In the genomic region with DNA sequence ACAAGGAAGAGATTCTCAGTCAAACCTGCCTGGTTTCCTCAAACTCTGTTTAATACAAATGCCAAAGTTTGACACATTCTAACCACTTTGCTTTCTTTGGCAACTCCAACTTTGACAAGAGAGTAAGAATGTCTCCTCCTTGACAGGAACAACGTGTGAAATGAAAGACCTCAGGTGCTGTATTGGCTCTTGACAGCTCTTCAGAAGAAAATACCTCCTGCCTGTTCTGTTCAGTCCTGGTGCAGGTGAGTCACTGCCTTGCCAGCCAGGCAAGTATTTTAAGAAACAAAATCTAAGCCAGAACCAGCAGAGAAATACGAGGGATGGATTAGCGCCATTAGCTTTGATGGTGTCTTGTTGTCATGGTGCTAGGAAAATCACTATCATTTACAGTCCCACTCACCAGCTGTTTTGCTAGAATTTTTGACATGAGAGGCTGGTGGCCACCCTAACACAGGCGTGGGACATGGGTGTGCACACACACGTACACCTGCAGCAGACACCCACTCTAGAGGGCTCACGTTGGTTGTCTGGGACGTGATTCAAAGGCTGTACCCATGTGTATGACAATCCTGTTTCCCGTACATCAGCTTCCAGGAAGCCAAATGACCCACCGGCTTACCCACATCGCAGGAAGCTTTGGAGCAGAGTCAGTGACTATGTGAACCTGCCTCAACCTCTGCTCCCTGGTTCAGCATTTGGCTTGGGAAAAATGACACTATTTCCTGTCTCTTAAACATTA, we compare ENCODE assay signal across 11 cellular contexts.
A peak's percentile ranks its signal among the peaks of the same experiment; 100 is the strongest.
DNase-seq lines count a peak whose midpoint lies in the region; ATAC-seq and TF ChIP-seq lines count a peak whose summit lies in the region.
"Had no signal": no experiment of that assay in that cellular context is flagged by ENCODE, and none has a peak within 500 bp of the region (broad histone marks: within the 10 kb centered on the region; RNA-seq: fewer than 3 reads in every experiment).

No MANE protein-coding gene starts in this region.

- intact Hi-C loops in MCF 10A (cut with micrococcal nuclease): no loop called here

- CTCF ChIA-PET in activated CD8-positive, alpha-beta memory T cell treated with anti-CD3 and anti-CD28 coated beads, Interleukin-2, amount 10 ng/mL, durations not matched to agents 7 days and 5 days (lab: Charles Lee): interaction anchor here (1.3 to 3.7 kb wide), 6 partner anchors 11 to 37 kb away, joined by 3 to 17 read pairs (median 8); no protein-coding TSS in a partner anchor
- CTCF ChIA-PET in MCF 10A (lab: Yijun Ruan, JAX): interaction anchor here (1.4 to 2.7 kb wide), 10 partner anchors 9 to 38 kb away, joined by 3 to 16 read pairs (median 6); no protein-coding TSS in a partner anchor

- H3K4me1 Mint-ChIP-seq in activated CD8-positive, alpha-beta memory T cell treated with anti-CD3 and anti-CD28 coated beads, Interleukin-2, amount 10 ng/mL, durations not matched to agents 7 days and 5 days: peaks cover 59% of the 10 kb centered on the region
- peaks cover 22% of the 10 kb centered on the region for H3K4me1 Mint-ChIP-seq in MCF 10A (ENCODE audit: insufficient read depth, unreplicated experiment)
- peaks cover 38% of the 10 kb centered on the region for H3K4me1 Mint-ChIP-seq in T-helper 2 cell treated with Interferon-gamma antibody and Interleukin-4, amounts not matched to agents 5 μg/mL and 100 μg/mL, for 36 hours (ENCODE audit: low read depth)

- no peak for ATAC-seq in activated CD8-positive, alpha-beta memory T cell treated with anti-CD3 and anti-CD28 coated beads, Interleukin-2, amount 10 ng/mL, durations not matched to agents 7 days and 5 days

- POLR2A ChIA-PET in MCF 10A (lab: Yijun Ruan, JAX): interaction anchor here (0.6 to 12.8 kb wide), 13 partner anchors 9 to 426 kb away, joined by 3 to 192 read pairs (median 7); partner anchors contain the start of gene TIPARP

- H3K27me3 Mint-ChIP-seq in activated CD8-positive, alpha-beta memory T cell treated with anti-CD3 and anti-CD28 coated beads, Interleukin-2, amount 10 ng/mL, durations not matched to agents 7 days and 5 days: no peaks in the 10 kb centered on the region
- no peaks in the 10 kb centered on the region for H3K27me3 Mint-ChIP-seq in MCF 10A (ENCODE audit: insufficient read depth, unreplicated experiment)
- no peaks in the 10 kb centered on the region for H3K27me3 Mint-ChIP-seq in T-helper 2 cell treated with Interferon-gamma antibody and Interleukin-4, amounts not matched to agents 5 μg/mL and 100 μg/mL, for 36 hours (ENCODE audit: low read depth)
- H3K27me3 Mint-ChIP-seq: activated naive CD8-positive, alpha-beta T cell treated with anti-CD3 and anti-CD28 coated beads, Interleukin-2, amount 10 ng/mL, durations not matched to agents 7 days and 5 days had no signal

- no peak for DNase-seq in activated CD8-positive, alpha-beta memory T cell treated with anti-CD3 and anti-CD28 coated beads, Interleukin-2, amount 10 ng/mL, durations not matched to agents 7 days and 5 days
- no peak for DNase-seq in activated CD8-positive, alpha-beta memory T cell treated with anti-CD3 and anti-CD28 coated beads, Interleukin-2, amount 50 U/mL, for 4 hours
- DNase-seq in MCF 10A (ENCODE audit: unreplicated experiment) (peak; percentile 71), kidney tubule cell (ENCODE audit: low spot score) (peak; percentile 64), superior temporal gyrus (ENCODE audit: extremely low spot score) (peak; percentile 23), DMS79 (lab: John Stamatoyannopoulos, UW) (no peak), NCI-H69 (lab: John Stamatoyannopoulos, UW) (no peak)
- no peak for DNase-seq in T-helper 2 cell treated with Interferon-gamma antibody and Interleukin-4, amounts not matched to agents 5 μg/mL and 100 μg/mL, for 36 hours (ENCODE audit: low spot score)
- DNase-seq: activated naive CD8-positive, alpha-beta T cell treated with anti-CD3 and anti-CD28 coated beads, Interleukin-2, amount 10 ng/mL, durations not matched to agents 7 days and 5 days; NCI-H1048; stimulated activated naive CD4-positive, alpha-beta T cell treated with Interleukin-2 at 50 U/mL for 16 hours had no signal

- no peak overlapping the region for H3K4me3 Mint-ChIP-seq in activated CD8-positive, alpha-beta memory T cell treated with anti-CD3 and anti-CD28 coated beads, Interleukin-2, amount 10 ng/mL, durations not matched to agents 7 days and 5 days
- no peak overlapping the region for H3K4me3 Mint-ChIP-seq in MCF 10A (ENCODE audit: unreplicated experiment)
- H3K4me3 Mint-ChIP-seq in T-helper 2 cell treated with Interferon-gamma antibody and Interleukin-4, amounts not matched to agents 5 μg/mL and 100 μg/mL, for 36 hours: no peak overlapping the region
- H3K4me3 Mint-ChIP-seq: activated naive CD8-positive, alpha-beta T cell treated with anti-CD3 and anti-CD28 coated beads, Interleukin-2, amount 10 ng/mL, durations not matched to agents 7 days and 5 days had no signal

- peak overlapping the region; percentile 52 for H3K27ac Mint-ChIP-seq in activated CD8-positive, alpha-beta memory T cell treated with anti-CD3 and anti-CD28 coated beads, Interleukin-2, amount 10 ng/mL, durations not matched to agents 7 days and 5 days
- peak overlapping the region; percentile 78 for H3K27ac Mint-ChIP-seq in MCF 10A (ENCODE audit: low read depth, unreplicated experiment)
- H3K27ac Mint-ChIP-seq in T-helper 2 cell treated with Interferon-gamma antibody and Interleukin-4, amounts not matched to agents 5 μg/mL and 100 μg/mL, for 36 hours: no peak overlapping the region
- H3K27ac Mint-ChIP-seq: activated naive CD8-positive, alpha-beta T cell treated with anti-CD3 and anti-CD28 coated beads, Interleukin-2, amount 10 ng/mL, durations not matched to agents 7 days and 5 days had no signal

- no TSS peak for BruUV-seq in MCF 10A (replicated peaks; lab: Mats Ljungman, UMichigan)

- no peak for TF ChIP-seq CTCF in MCF 10A (IDR thresholded peaks at IDR 0.05; ENCODE audit: unreplicated experiment)

- H3K9me3 Mint-ChIP-seq in activated CD8-positive, alpha-beta memory T cell treated with anti-CD3 and anti-CD28 coated beads, Interleukin-2, amount 10 ng/mL, durations not matched to agents 7 days and 5 days (ENCODE audit: low read depth): no peaks in the 10 kb centered on the region
- no peaks in the 10 kb centered on the region for H3K9me3 Mint-ChIP-seq in MCF 10A (ENCODE audit: unreplicated experiment)
- H3K9me3 Mint-ChIP-seq in T-helper 2 cell treated with Interferon-gamma antibody and Interleukin-4, amounts not matched to agents 5 μg/mL and 100 μg/mL, for 36 hours: no peaks in the 10 kb centered on the region

- peaks cover 2% of the 10 kb centered on the region for H3K36me3 Mint-ChIP-seq in activated CD8-positive, alpha-beta memory T cell treated with anti-CD3 and anti-CD28 coated beads, Interleukin-2, amount 10 ng/mL, durations not matched to agents 7 days and 5 days
- no peaks in the 10 kb centered on the region for H3K36me3 Mint-ChIP-seq in MCF 10A (ENCODE audit: insufficient read depth, unreplicated experiment)
- H3K36me3 Mint-ChIP-seq in T-helper 2 cell treated with Interferon-gamma antibody and Interleukin-4, amounts not matched to agents 5 μg/mL and 100 μg/mL, for 36 hours (ENCODE audit: low read depth): no peaks in the 10 kb centered on the region

Comparison
In these comparisons a context has a peak if more than half of its experiments do, and no peak if none do; other contexts are left out.
1. DNase-seq: peak in MCF 10A (single experiment), kidney tubule cell (single experiment) and superior temporal gyrus (single experiment); none in activated CD8-positive, alpha-beta memory T cell treated with anti-CD3 and anti-CD28 coated beads, Interleukin-2, amount 10 ng/mL, durations not matched to agents 7 days and 5 days (single experiment), activated CD8-positive, alpha-beta memory T cell treated with anti-CD3 and anti-CD28 coated beads, Interleukin-2, amount 50 U/mL, for 4 hours (single experiment), DMS79 (single experiment), T-helper 2 cell treated with Interferon-gamma antibody and Interleukin-4, amounts not matched to agents 5 μg/mL and 100 μg/mL, for 36 hours (single experiment) and NCI-H69 (single experiment).